21 cellular contexts compared by ENCODE assay signal in the genomic region with DNA sequence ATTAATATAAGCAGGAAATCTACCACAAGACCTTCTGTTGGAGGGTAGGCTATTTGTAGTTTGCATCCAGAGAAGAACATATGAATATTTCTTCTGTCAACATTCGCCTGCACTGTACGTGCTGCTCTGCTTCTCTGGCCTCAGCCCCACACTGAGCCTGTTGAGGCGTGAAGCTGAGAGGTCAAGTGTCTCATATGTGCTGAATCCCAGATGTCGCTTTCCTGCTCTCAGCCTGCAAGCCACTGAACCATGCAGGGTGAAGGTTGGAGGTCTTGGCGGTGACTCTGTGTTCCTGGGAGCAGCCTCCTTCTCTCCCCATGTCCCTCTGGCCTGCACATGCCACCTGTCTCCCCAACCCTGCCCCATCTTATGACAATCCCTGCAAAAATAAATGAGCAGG.
A peak's percentile ranks its signal among the peaks of the same experiment; 100 is the strongest.
DNase-seq lines count a peak whose midpoint lies in the region; ATAC-seq, FAIRE-seq and TF ChIP-seq lines count a peak whose summit lies in the region.
"Had no signal": no experiment of that assay in that cellular context is flagged by ENCODE, and none has a peak within 500 bp of the region (broad histone marks: within the 10 kb centered on the region; RNA-seq: fewer than 3 reads in every experiment).

No MANE protein-coding gene starts in this region.

- ATAC-seq in HG03432 (IDR thresholded peaks at IDR 0.05; ENCODE audit: unreplicated experiment), result peak; percentile 64
- ATAC-seq in GM19467 (IDR thresholded peaks at IDR 0.05; ENCODE audit: unreplicated experiment), result no peak

- H3K27me3 Mint-ChIP-seq in nephron progenitor cell (ENCODE audit: low read depth, poor library complexity), result peaks cover 4% of the 10 kb centered on the region
- H3K27me3 Mint-ChIP-seq: activated naive CD4-positive, alpha-beta T cell treated with anti-CD3 and anti-CD28 coated beads, Interleukin-2, amount 50 U/mL, for 24 hours; brain had no signal

- peak; percentile 65 for DNase-seq in DMS53 treated with DMSO at 0.1 percent for 48 hours (lab: John Stamatoyannopoulos, UW; ENCODE audit: unreplicated experiment)
- peak; percentile 91 for DNase-seq in RCC 7860 (ENCODE audit: low spot score)
- DNase-seq in nephron progenitor cell, result peak; percentile 50
- DNase-seq in occipital lobe (lab: John Stamatoyannopoulos, UW), result no peak
- no peak for DNase-seq in effector CD4-positive, alpha-beta T cell
- DNase-seq: activated CD4-positive, alpha-beta T cell treated with anti-CD3 and anti-CD28 coated beads for 48 hours; dorsolateral prefrontal cortex; heart right ventricle; HFFc6; islet precursor cell; KBM-7; NCI-H1105 treated with DMSO at 0.1 percent for 48 hours; nucleus accumbens; PC-9; stimulated activated CD4-positive, alpha-beta T cell treated with anti-CD3 and anti-CD28 coated beads, Interleukin-4, amount 100 ng/mL, for 24 hours; stimulated activated CD8-positive, alpha-beta memory T cell treated with anti-CD3 and anti-CD28 coated beads, Interleukin-4, amount 100 ng/mL, for 48 hours had no signal

- H3K27ac Mint-ChIP-seq in nephron progenitor cell, result peak overlapping the region; percentile 32
- H3K27ac Mint-ChIP-seq: activated naive CD4-positive, alpha-beta T cell treated with anti-CD3 and anti-CD28 coated beads, Interleukin-2, amount 50 U/mL, for 24 hours; B cell; brain; HFFc6 had no signal

- H3K9me3 Mint-ChIP-seq in nephron progenitor cell, result peaks cover 14% of the 10 kb centered on the region
- H3K9me3 Mint-ChIP-seq: activated naive CD4-positive, alpha-beta T cell treated with anti-CD3 and anti-CD28 coated beads, Interleukin-2, amount 50 U/mL, for 24 hours; HFFc6 had no signal

- TF ChIP-seq CTCF in nephron progenitor cell (IDR thresholded peaks at IDR 0.05), result no peak

- FAIRE-seq in RCC 7860 (lab: Jason Lieb, UNC), result peak; percentile 95

- no peaks in the 10 kb centered on the region for H3K36me3 Mint-ChIP-seq in nephron progenitor cell (ENCODE audit: low read depth)
- H3K36me3 Mint-ChIP-seq: activated naive CD4-positive, alpha-beta T cell treated with anti-CD3 and anti-CD28 coated beads, Interleukin-2, amount 50 U/mL, for 24 hours; brain had no signal

- peaks cover 28% of the 10 kb centered on the region for H3K4me1 Mint-ChIP-seq in nephron progenitor cell
- H3K4me1 Mint-ChIP-seq: activated naive CD4-positive, alpha-beta T cell treated with anti-CD3 and anti-CD28 coated beads, Interleukin-2, amount 50 U/mL, for 24 hours; B cell; brain had no signal

- no peak overlapping the region for H3K4me3 Mint-ChIP-seq in nephron progenitor cell
- H3K4me3 Mint-ChIP-seq: activated naive CD4-positive, alpha-beta T cell treated with anti-CD3 and anti-CD28 coated beads, Interleukin-2, amount 50 U/mL, for 24 hours; B cell; brain; HFFc6 had no signal

Comparison
In these comparisons a context has a peak if more than half of its experiments do, and no peak if none do; other contexts are left out.
1. DNase-seq: peak in DMS53 treated with DMSO at 0.1 percent for 48 hours (single experiment), RCC 7860 (single experiment) and nephron progenitor cell (single experiment); none in occipital lobe (single experiment) and effector CD4-positive, alpha-beta T cell (single experiment).